ENCODE assay signal across 29 cellular contexts in genomic region chr21:38752051-38752505, GRCh38. TPM values are rescaled to one million over a fixed set of nuclear protein-coding genes. Genes with fewer than 3 reads are reported as not detected.
A peak's percentile ranks its signal among the peaks of the same experiment; 100 is the strongest.
DNase-seq lines count a peak whose midpoint lies in the region; ATAC-seq and TF ChIP-seq lines count a peak whose summit lies in the region.
"Had no signal": no experiment of that assay in that cellular context is flagged by ENCODE, and none has a peak within 500 bp of the region (broad histone marks: within the 10 kb centered on the region; RNA-seq: fewer than 3 reads in every experiment).

No MANE protein-coding gene starts in this region.

- H3K56ac ChIP-seq in IMR-90 (ENCODE audit: extremely low read depth, insufficient read depth, low read length), result no peak overlapping the region

- no peak overlapping the region for H3K23ac ChIP-seq in IMR-90 (ENCODE audit: low read depth, low read length)

- no peak overlapping the region; the same call in 1 of the 2 replicates for H2BK20ac ChIP-seq in IMR-90 (ENCODE audit: low read depth, low read length)

- H3K9me3 ChIP-seq in IMR-90 (ENCODE audit: control insufficient read depth, insufficient read depth, low read length), result no peaks in the 10 kb centered on the region
- H3K9me3 ChIP-seq in lower lobe of right lung, result no peaks in the 10 kb centered on the region
- H3K9me3 ChIP-seq in thoracic aorta, result no peaks in the 10 kb centered on the region
- H3K9me3 ChIP-seq: Caco-2, HAP-1, mucosa of descending colon, ovary, thyroid gland had no signal

- H3K4me2 ChIP-seq in IMR-90 (ENCODE audit: low read depth, low read length), result no peak overlapping the region

- peak overlapping the region; percentile 45; the same call in 1 of the 2 replicates for H4K91ac ChIP-seq in IMR-90 (ENCODE audit: insufficient read depth, low read depth, low read length)

- no peak overlapping the region for H2BK5ac ChIP-seq in IMR-90 (ENCODE audit: low read depth, low read length, poor library complexity, severe bottlenecking)

- H3K36me3 ChIP-seq in IMR-90 (ENCODE audit: control insufficient read depth, insufficient read depth, low read length) (no peaks in the 10 kb centered on the region), lower lobe of right lung (no peaks in the 10 kb centered on the region), thoracic aorta (no peaks in the 10 kb centered on the region)
- H3K36me3 ChIP-seq: HAP-1, ovary, thyroid gland had no signal

- ATAC-seq in IMR-90 (ENCODE audit: low read depth) (no peak), lower lobe of right lung (no peak), thoracic aorta (ENCODE audit: insufficient number of reproducible peaks, low FRiP score, low read depth) (no peak)
- ATAC-seq: activated CD4-positive, CD25-positive, alpha-beta regulatory T cell treated with anti-CD3 and anti-CD28 coated beads, Interleukin-2, amount 50 U/mL, for 24 hours; activated naive CD8-positive, alpha-beta T cell treated with anti-CD3 and anti-CD28 coated beads, Interleukin-2, amount 50 U/mL, for 24 hours; activated T-cell treated with anti-CD3 and anti-CD28 coated beads, Interleukin-2, amount 50 U/mL, for 72 hours; mucosa of descending colon; natural killer cell treated with Interleukin-12 subunit alpha and Interleukin-12 subunit beta and Interleukin-15 and Interleukin-18, amount 100 ng/mL, for 72 hours; stimulated activated naive CD8-positive, alpha-beta T cell treated with anti-CD3 and anti-CD28 coated beads, Interleukin-15, Interleukin-2, amounts not matched to agents 100 U/mL and 50 U/mL, for 24 hours had no signal

- CTCF ChIA-PET in IMR-90 (lab: Yijun Ruan, JAX), result no interaction called here

- H3K36me3 Mint-ChIP-seq in chondrocyte (ENCODE audit: low read depth), result no peaks in the 10 kb centered on the region
- H3K36me3 Mint-ChIP-seq: natural killer cell treated with Interleukin-12 subunit alpha and Interleukin-12 subunit beta and Interleukin-15 and Interleukin-18, amount 100 ng/mL, for 72 hours had no signal

- no peak overlapping the region for H2AK9ac ChIP-seq in IMR-90 (replicated peaks; ENCODE audit: low read depth, low read length, poor library complexity)

- H3K27me3 ChIP-seq in IMR-90 (ENCODE audit: control insufficient read depth, insufficient read depth, low read length) (no peaks in the 10 kb centered on the region), lower lobe of right lung (ENCODE audit: low read depth) (no peaks in the 10 kb centered on the region), thoracic aorta (replicated peaks; ENCODE audit: insufficient read depth) (no peaks in the 10 kb centered on the region)
- H3K27me3 ChIP-seq: ovary, thyroid gland had no signal

- no peak overlapping the region for H3K27ac ChIP-seq in IMR-90 (ENCODE audit: insufficient read depth, low read length)
- peak overlapping the region; percentile 61 for H3K27ac ChIP-seq in lower lobe of right lung
- H3K27ac ChIP-seq in thoracic aorta, result peak overlapping the region; percentile 91
- H3K27ac ChIP-seq: thyroid gland had no signal

- no peak for TF ChIP-seq RAD21 in IMR-90 (IDR thresholded peaks at IDR 0.05; ENCODE audit: low read length)

- H4K5ac ChIP-seq in IMR-90 (ENCODE audit: low read depth, low read length), result no peak overlapping the region

- no peak overlapping the region for H4K8ac ChIP-seq in IMR-90 (ENCODE audit: low read depth in 2 of 2, low read length in 2 of 2)

- H3K27ac Mint-ChIP-seq in chondrocyte (ENCODE audit: unreplicated experiment), result peak overlapping the region; percentile 59
- H3K27ac Mint-ChIP-seq: activated naive CD8-positive, alpha-beta T cell treated with anti-CD3 and anti-CD28 coated beads, Interleukin-2, amount 50 U/mL, for 24 hours; activated T-cell treated with anti-CD3 and anti-CD28 coated beads, Interleukin-2, amount 50 U/mL, for 72 hours; natural killer cell treated with Interleukin-12 subunit alpha and Interleukin-12 subunit beta and Interleukin-15 and Interleukin-18, amount 100 ng/mL, for 72 hours had no signal

- H2AK5ac ChIP-seq in IMR-90 (ENCODE audit: low read depth, low read length), result peak overlapping the region; percentile 40; the same call in 1 of the 2 replicates

- no CpG with 5 or more reads among the region's 11 CpGs for WGBS in IMR-90 (ENCODE audit: extremely low coverage in 2 of 2, insufficient read length in 1 of 2), 2 experiments

- H3K4me3 Mint-ChIP-seq in chondrocyte (ENCODE audit: unreplicated experiment), result no peak overlapping the region
- H3K4me3 Mint-ChIP-seq: activated naive CD8-positive, alpha-beta T cell treated with anti-CD3 and anti-CD28 coated beads, Interleukin-2, amount 50 U/mL, for 24 hours; activated T-cell treated with anti-CD3 and anti-CD28 coated beads, Interleukin-2, amount 50 U/mL, for 72 hours; natural killer cell treated with Interleukin-12 subunit alpha and Interleukin-12 subunit beta and Interleukin-15 and Interleukin-18, amount 100 ng/mL, for 72 hours had no signal

- peak overlapping the region; percentile 37; the same call in 1 of the 2 replicates for H3K4ac ChIP-seq in IMR-90 (ENCODE audit: low read depth, low read length)

- no peak for DNase-seq in IMR-90
- DNase-seq in chondrocyte (ENCODE audit: low spot score), result no peak
- DNase-seq in lower lobe of right lung, result no peak
- no peak for DNase-seq in thoracic aorta (ENCODE audit: low spot score)
- no peak for DNase-seq in NCI-H2227 treated with DMSO at 0.1 percent for 48 hours (lab: John Stamatoyannopoulos, UW)
- DNase-seq in stimulated activated CD4-positive, alpha-beta T cell treated with anti-CD3 and anti-CD28 coated beads, Interleukin-2, amount 100 ng/mL, for 48 hours, result no peak
- no peak for DNase-seq in activated CD4-positive, alpha-beta T cell treated with anti-CD3 and anti-CD28 coated beads for 4 hours
- DNase-seq in GM03348 (ENCODE audit: low spot score), result no peak
- DNase-seq: activated CD4-positive, alpha-beta T cell treated with anti-CD3 and anti-CD28 coated beads, Interleukin-2, amount 50 U/mL, for 48 hours; activated naive CD4-positive, alpha-beta T cell; activated naive CD8-positive, alpha-beta T cell treated with anti-CD3 and anti-CD28 coated beads, Interleukin-2, amount 50 U/mL, for 24 hours; activated T-cell treated with anti-CD3 and anti-CD28 coated beads, Interleukin-2, amount 50 U/mL, for 72 hours; Caco-2; cerebellar nuclear complex; DMS53; glutamatergic neuron; NCI-H1436 treated with DMSO at 0.1 percent for 48 hours; NCI-H446; NCI-H748 treated with DMSO at 0.1 percent for 48 hours; SHP77 treated with DMSO at 0.1 percent for 48 hours; small intestine; stimulated activated naive CD8-positive, alpha-beta T cell treated with anti-CD3 and anti-CD28 coated beads, Interleukin-15, Interleukin-2, amounts not matched to agents 100 U/mL and 50 U/mL, for 24 hours; T-helper 2 cell had no signal

- BruUV-seq in IMR-90 (replicated peaks; lab: Mats Ljungman, UMichigan), result no TSS peak

- dilution Hi-C loops in IMR-90 (cut with HindIII; ENCODE audit: low sequenced_read_pairs, unreplicated experiment), result no loop called here

- no peak overlapping the region for H3K4me3 ChIP-seq in IMR-90 (ENCODE audit: insufficient read depth, low read depth, low read length)
- H3K4me3 ChIP-seq in lower lobe of right lung, result no peak overlapping the region
- H3K4me3 ChIP-seq in thoracic aorta, result no peak overlapping the region
- H3K4me3 ChIP-seq: HAP-1, mucosa of descending colon, ovary, thyroid gland had no signal

- H3K79me1 ChIP-seq in IMR-90 (ENCODE audit: low read depth in 1 of 2, low read length in 2 of 2), result no peaks in the 10 kb centered on the region

- peaks cover 61% of the 10 kb centered on the region for H3K4me1 Mint-ChIP-seq in chondrocyte (ENCODE audit: low read depth)

- no peak overlapping the region for H3K14ac ChIP-seq in IMR-90 (replicated peaks; ENCODE audit: low read depth, low read length)

- H2BK120ac ChIP-seq in IMR-90 (ENCODE audit: low read depth, low read length), result peak overlapping the region; percentile 36; the same call in 1 of the 2 replicates

- TF ChIP-seq POLR2A in IMR-90 (IDR thresholded peaks at IDR 0.05; ENCODE audit: low read depth, low read length), result no peak

- in situ Hi-C loops in IMR-90 (cut with MboI; ENCODE audit: low sequenced_read_pairs), result loop anchor here (10.0 kb wide), 1 partner anchor 53 kb away; the partner anchor contains the start of gene ETS2

- peaks cover 2% of the 10 kb centered on the region for H3K27me3 Mint-ChIP-seq in chondrocyte (ENCODE audit: low read depth)

- H3K18ac ChIP-seq in IMR-90 (ENCODE audit: low read depth, low read length), result no peak overlapping the region

- H2BK15ac ChIP-seq in IMR-90 (ENCODE audit: low read depth, low read length), result peak overlapping the region; percentile 77; the same call in 1 of the 3 replicates

- peaks cover 2% of the 10 kb centered on the region for H3K4me1 ChIP-seq in IMR-90 (ENCODE audit: control insufficient read depth, insufficient read depth, low read length)
- peaks cover 45% of the 10 kb centered on the region for H3K4me1 ChIP-seq in lower lobe of right lung
- H3K4me1 ChIP-seq in thoracic aorta (ENCODE audit: control insufficient read depth in 1 of 2, low read depth in 2 of 2), result peaks cover 51 to 67% of the 10 kb centered on the region in 2 donors
- H3K4me1 ChIP-seq: HAP-1 had no signal

- intact Hi-C loops in IMR-90 (cut with micrococcal nuclease), result no loop called here
- intact Hi-C loops in lower lobe of right lung (cut with DNase I), result no loop called here

- H2AFZ ChIP-seq in IMR-90 (replicated peaks; ENCODE audit: low read length, poor library complexity), result no peak overlapping the region

- H3K9me1 ChIP-seq in IMR-90 (ENCODE audit: insufficient read depth, low read length), result no peaks in the 10 kb centered on the region; the same call in 1 of the 2 replicates

- no peaks in the 10 kb centered on the region for H4K20me1 ChIP-seq in IMR-90 (ENCODE audit: insufficient read depth, low read length)

- TF ChIP-seq CTCF in IMR-90 (conservative IDR thresholded peaks at IDR 0.05; ENCODE audit: low read depth, low read length) (no peak), chondrocyte (IDR thresholded peaks at IDR 0.05) (no peak), lower lobe of right lung (IDR thresholded peaks at IDR 0.05) (no peak), thoracic aorta (IDR thresholded peaks at IDR 0.05) (no peak)

- POLR2A ChIA-PET in IMR-90 (lab: Charles Lee; ENCODE audit: unreplicated experiment), result no interaction called here

- H3K9ac ChIP-seq in IMR-90 (ENCODE audit: low read depth, low read length), result no peak overlapping the region

- H3K9me3 Mint-ChIP-seq in chondrocyte (ENCODE audit: low read depth), result no peaks in the 10 kb centered on the region
- H3K9me3 Mint-ChIP-seq: activated naive CD8-positive, alpha-beta T cell treated with anti-CD3 and anti-CD28 coated beads, Interleukin-2, amount 50 U/mL, for 24 hours; activated T-cell treated with anti-CD3 and anti-CD28 coated beads, Interleukin-2, amount 50 U/mL, for 72 hours; natural killer cell treated with Interleukin-12 subunit alpha and Interleukin-12 subunit beta and Interleukin-15 and Interleukin-18, amount 100 ng/mL, for 72 hours had no signal

TF ChIP-seq in IMR-90, 13 proteins besides CTCF, POLR2A, EP300 and RAD21 (continues in another document):
- TF ChIP-seq CEBPB (IDR thresholded peaks at IDR 0.05; ENCODE audit: low read depth, low read length), result no peak

RNA-seq across cellular contexts. Expression of gene ETS2, which starts 53.7 kb away (rescaled TPM):
- total RNA-seq in IMR-90 (2012; rRNA removed) (20.6 and 21.7 TPM in 2 replicates), chondrocyte (12.0 to 14.2 TPM (median 13.6 TPM) in 3 replicates), lower lobe of right lung (160 TPM), thoracic aorta (100 to 1,000 TPM; 120 to 226 TPM)
- 21.3 and 22.8 TPM in 2 replicates for polyA plus RNA-seq in IMR-90 (2012; rRNA removed)
- 18.3 and 18.4 TPM in 2 replicates for polyA plus RNA-seq in IMR-90 (2012; cell fraction: cytosol; rRNA removed)
- 42.7 and 92.6 TPM in 2 replicates for polyA plus RNA-seq in IMR-90 (2012; cell fraction: nucleus; rRNA removed; ENCODE audit: low replicate concordance)
